ENCODE assay signal across 9 cellular contexts in the genomic region with DNA sequence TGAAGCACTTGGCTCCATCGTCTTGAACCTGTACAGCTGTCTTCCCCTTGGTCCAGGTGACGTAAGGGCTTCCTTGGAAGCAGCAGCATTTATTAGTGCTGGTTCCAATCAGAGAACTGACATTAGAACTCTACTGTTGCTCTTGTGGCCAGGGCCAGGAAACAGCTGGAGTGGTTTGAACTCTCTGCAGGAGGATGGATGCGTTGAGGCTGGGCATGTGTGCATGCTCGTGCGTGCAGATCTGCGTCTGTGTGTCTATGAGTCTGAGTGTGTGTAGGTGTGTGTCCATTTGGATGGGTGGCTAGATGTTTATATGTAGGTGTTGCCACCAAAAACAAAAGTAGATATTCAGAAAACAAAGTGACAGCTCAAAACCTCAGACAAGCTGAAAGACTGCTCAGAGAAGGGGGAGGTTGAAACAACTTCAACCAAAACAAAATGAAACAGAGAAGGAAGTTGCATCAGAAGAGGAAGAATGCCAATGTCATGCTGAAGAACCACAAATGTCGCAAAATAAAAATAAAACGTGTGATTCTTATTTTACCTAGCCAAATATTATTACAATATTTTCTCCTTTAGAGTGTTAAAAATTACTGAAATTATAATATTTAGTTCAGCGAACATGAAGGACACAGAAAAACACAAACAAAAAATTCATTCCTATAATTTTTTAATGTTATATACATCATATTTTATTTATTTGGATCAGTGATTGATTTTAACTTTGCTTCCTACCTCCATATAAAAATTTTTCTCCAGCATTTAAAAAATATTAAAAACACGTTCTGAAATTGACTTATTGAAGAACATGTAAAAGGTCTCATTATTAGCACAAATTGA.
DNase-seq lines count a peak whose midpoint lies in the region; ATAC-seq and TF ChIP-seq lines count a peak whose summit lies in the region.
"Had no signal": no experiment of that assay in that cellular context is flagged by ENCODE, and none has a peak within 500 bp of the region (broad histone marks: within the 10 kb centered on the region; RNA-seq: fewer than 3 reads in every experiment).

No MANE protein-coding gene starts in this region.

- H3K36me3 ChIP-seq in adrenal gland (replicated peaks in 1 of 2): no peaks in the 10 kb centered on the region
- H3K36me3 ChIP-seq in stomach: no peaks in the 10 kb centered on the region

- peak overlapping the region; percentile 92 to 94 for H3K27ac Mint-ChIP-seq in T-cell
- H3K27ac Mint-ChIP-seq: brain had no signal

- TF ChIP-seq CTCF in adrenal gland (IDR thresholded peaks at IDR 0.05) (peak in 1 of 6 experiments; percentile 8), stomach (IDR thresholded peaks at IDR 0.05) (no peak)

- no peaks in the 10 kb centered on the region for H3K27me3 Mint-ChIP-seq in T-cell

- TF ChIP-seq EP300 in stomach (IDR thresholded peaks at IDR 0.05): no peak

- peak overlapping the region in 1 of 4 donors; percentile 17 for H3K4me3 ChIP-seq in adrenal gland
- no peak overlapping the region for H3K4me3 ChIP-seq in stomach

- TF ChIP-seq POLR2A in adrenal gland (IDR thresholded peaks at IDR 0.05) (no peak), stomach (IDR thresholded peaks at IDR 0.05) (no peak)

- 63 to 73% (median 68%) methylated on average over 10 of the region's 10 CpGs for WGBS in adrenal gland, 4 donors
- WGBS in stomach, 5 donors: 60 to 74% (median 72%) methylated on average over 10 of the region's 10 CpGs

- CTCF ChIA-PET in T-cell (lab: Charles Lee): interaction anchor here in 1 of 2 donors (0.6 kb wide), 1 partner anchor 42 kb away, joined by 4 read pairs; no protein-coding TSS in a partner anchor

- H3K9me3 Mint-ChIP-seq in T-cell: no peaks in the 10 kb centered on the region

- peak overlapping the region; percentile 66 to 76 (median 74) for H3K4me3 Mint-ChIP-seq in T-cell
- H3K4me3 Mint-ChIP-seq: brain had no signal

- no peaks in the 10 kb centered on the region for H3K27me3 ChIP-seq in adrenal gland
- H3K27me3 ChIP-seq in stomach: no peaks in the 10 kb centered on the region

- POLR2A ChIA-PET in T-cell (lab: Charles Lee): interaction anchor here (0.5 to 1.5 kb wide), 10 partner anchors 51 to 273 kb away, joined by 3 to 12 read pairs (median 4); a partner anchor contains a TSS

- H3K4me1 ChIP-seq in adrenal gland (replicated peaks in 1 of 2) (peaks cover 0 to 15% of the 10 kb centered on the region in 2 donors), stomach (peaks cover 0 to 9% (median 4%) of the 10 kb centered on the region in 4 donors)

- peak overlapping the region in 3 of 5 donors; percentile 28 to 77 (median 59) for H3K27ac ChIP-seq in adrenal gland
- peak overlapping the region in 4 of 5 donors; percentile 45 to 81 (median 64) for H3K27ac ChIP-seq in stomach

- intact Hi-C loops in adrenal gland (cut with DNase I): no loop called here
- intact Hi-C loops in stomach (cut with DNase I; ENCODE audit: low total_unique reads): no loop called here

- ATAC-seq in GM18907 (IDR thresholded peaks at IDR 0.05; ENCODE audit: unreplicated experiment) (peak; percentile 70), HG03097 (IDR thresholded peaks at IDR 0.05; ENCODE audit: low FRiP score, unreplicated experiment) (peak; percentile 55), T-cell (replicated peaks in 1 of 4) (peak; percentile 76 to 84 (median 77))

- no peaks in the 10 kb centered on the region for H3K36me3 Mint-ChIP-seq in T-cell
- H3K36me3 Mint-ChIP-seq: brain had no signal

- H3K9me3 ChIP-seq in adrenal gland (replicated peaks in 1 of 3): no peaks in the 10 kb centered on the region
- H3K9me3 ChIP-seq in stomach: no peaks in the 10 kb centered on the region

- H3K4me1 Mint-ChIP-seq in T-cell: peaks cover 40 to 56% (median 44%) of the 10 kb centered on the region in 3 donors

- DNase-seq in T-cell (peak; percentile 19 to 78 (median 66)), adrenal gland (peak in 4 of 7 donors; percentile 19 to 62 (median 27)), midbrain (lab: John Stamatoyannopoulos, UW) (peak; percentile 11), stomach (peak; percentile 31), 8988T (no peak), SHP77 treated with DMSO at 0.1 percent for 48 hours (lab: John Stamatoyannopoulos, UW) (no peak)

Comparison
In these comparisons a context has a peak if more than half of its experiments do, and no peak if none do; other contexts are left out.
1. DNase-seq: peak in T-cell (34 of 34), adrenal gland (4 of 7), midbrain (single experiment) and stomach (single experiment); none in 8988T (single experiment) and SHP77 treated with DMSO at 0.1 percent for 48 hours (single experiment).
2. Peak in every context shown above with its lines, with median percentiles within 50 percentile points of each other: ATAC-seq.